21 cellular contexts compared by ENCODE assay signal in the genomic region with DNA sequence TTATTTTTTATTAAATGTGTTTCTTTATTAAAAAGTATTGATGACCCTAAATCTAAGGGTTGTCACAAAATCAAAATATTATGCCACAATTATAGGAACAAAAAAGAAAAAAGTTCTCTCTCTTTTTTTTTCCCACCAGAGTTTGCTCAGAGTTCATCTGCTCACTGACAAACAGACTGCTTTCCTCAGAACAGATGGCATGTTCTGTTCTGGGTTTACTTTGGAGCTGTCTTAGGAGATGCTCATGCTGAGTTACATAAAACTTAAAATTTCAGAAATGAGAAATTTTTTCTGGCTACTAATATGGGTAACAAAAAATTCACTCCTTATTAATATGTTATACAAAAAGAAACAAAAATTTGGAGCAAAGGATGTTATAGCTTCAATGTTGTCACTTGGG.
"Had no signal": no experiment of that assay in that cellular context is flagged by ENCODE, and none has a peak within 500 bp of the region (broad histone marks: within the 10 kb centered on the region; RNA-seq: fewer than 3 reads in every experiment).

No MANE protein-coding gene starts in this region.

- H3K4me1 ChIP-seq: ascending aorta, left lung, neural progenitor cell, testis, upper lobe of right lung had no signal

- H3K27me3 ChIP-seq: ascending aorta, brain microvascular endothelial cell, left lung, neural progenitor cell, right lobe of liver, testis, upper lobe of right lung had no signal

- H3K27me3 Mint-ChIP-seq: activated B cell treated with CpG ODN at 0.5 μM for 24 hours; activated CD4-positive, alpha-beta memory T cell treated with anti-CD3 and anti-CD28 coated beads for 36 hours; activated CD4-positive, alpha-beta T cell treated with anti-CD3 and anti-CD28 coated beads for 36 hours; naive thymus-derived CD8-positive, alpha-beta T cell; stimulated activated memory B cell treated with anti-CD40 and anti-IgM and Interleukin-4, amounts not matched to agents 10 μg/mL and 1 μg/mL and 100 μg/mL, for 72 hours had no signal

- H3K4me1 Mint-ChIP-seq: activated B cell treated with CpG ODN at 0.5 μM for 24 hours; neural progenitor cell; stimulated activated memory B cell treated with anti-CD40 and anti-IgM and Interleukin-4, amounts not matched to agents 10 μg/mL and 1 μg/mL and 100 μg/mL, for 72 hours had no signal

- H2AFZ ChIP-seq: neural progenitor cell had no signal

- H3K4me3 ChIP-seq: ascending aorta, left lung, neural progenitor cell, right lobe of liver, testis, upper lobe of right lung had no signal

- H3K9ac ChIP-seq: neural progenitor cell had no signal

- DNase-seq: activated B cell treated with CpG ODN at 0.5 μM for 24 hours; activated CD4-positive, alpha-beta memory T cell treated with anti-CD3 and anti-CD28 coated beads for 36 hours; activated CD4-positive, alpha-beta T cell treated with anti-CD3 and anti-CD28 coated beads for 36 hours; brain microvascular endothelial cell; caudate nucleus; dermis blood vessel endothelial cell; effector CD8-positive, alpha-beta T cell; foreskin melanocyte; hippocampal formation; kidney glomerular epithelial cell; left lung; naive thymus-derived CD8-positive, alpha-beta T cell; posterior cingulate gyrus; stimulated activated CD4-positive, alpha-beta T cell treated with anti-CD3 and anti-CD28 coated beads, Interleukin-2, amount 100 ng/mL, for 24 hours; testis; upper lobe of right lung had no signal

- H3K9me3 ChIP-seq: ascending aorta, left lung, right lobe of liver, testis, upper lobe of right lung had no signal

- ATAC-seq: activated CD4-positive, alpha-beta T cell treated with anti-CD3 and anti-CD28 coated beads for 36 hours; left lung; stimulated activated memory B cell treated with anti-CD40 and anti-IgM and Interleukin-4, amounts not matched to agents 10 μg/mL and 1 μg/mL and 100 μg/mL, for 72 hours; upper lobe of right lung had no signal

- H3K4me2 ChIP-seq: neural progenitor cell had no signal

- H3K4me3 Mint-ChIP-seq: activated B cell treated with CpG ODN at 0.5 μM for 24 hours; activated CD4-positive, alpha-beta memory T cell treated with anti-CD3 and anti-CD28 coated beads for 36 hours; activated CD4-positive, alpha-beta T cell treated with anti-CD3 and anti-CD28 coated beads for 36 hours; neural progenitor cell; stimulated activated memory B cell treated with anti-CD40 and anti-IgM and Interleukin-4, amounts not matched to agents 10 μg/mL and 1 μg/mL and 100 μg/mL, for 72 hours; T-helper 1 cell treated with Interleukin-12 subunit alpha and Interleukin-12 subunit beta and Interleukin-4 antibody, amounts not matched to agents 30 μg/mL and 1 μg/mL, for 36 hours had no signal

- H3K27ac ChIP-seq: ascending aorta, brain microvascular endothelial cell, left lung, neural progenitor cell, upper lobe of right lung had no signal

- H3K27ac Mint-ChIP-seq: activated B cell treated with CpG ODN at 0.5 μM for 24 hours; activated CD4-positive, alpha-beta T cell treated with anti-CD3 and anti-CD28 coated beads for 36 hours; neural progenitor cell; stimulated activated memory B cell treated with anti-CD40 and anti-IgM and Interleukin-4, amounts not matched to agents 10 μg/mL and 1 μg/mL and 100 μg/mL, for 72 hours; T-helper 1 cell treated with Interleukin-12 subunit alpha and Interleukin-12 subunit beta and Interleukin-4 antibody, amounts not matched to agents 30 μg/mL and 1 μg/mL, for 36 hours had no signal

- H3K9me3 Mint-ChIP-seq: activated B cell treated with CpG ODN at 0.5 μM for 24 hours; activated CD4-positive, alpha-beta memory T cell treated with anti-CD3 and anti-CD28 coated beads for 36 hours; naive thymus-derived CD8-positive, alpha-beta T cell; neural progenitor cell; stimulated activated memory B cell treated with anti-CD40 and anti-IgM and Interleukin-4, amounts not matched to agents 10 μg/mL and 1 μg/mL and 100 μg/mL, for 72 hours; T-helper 1 cell treated with Interleukin-12 subunit alpha and Interleukin-12 subunit beta and Interleukin-4 antibody, amounts not matched to agents 30 μg/mL and 1 μg/mL, for 36 hours had no signal
